Comparison of ENCODE assay signal across 25 cellular contexts in genomic region chr6:32799740-32800139, GRCh38. TPM values are rescaled to one million over a fixed set of nuclear protein-coding genes. Genes with fewer than 3 reads are reported as not detected.
DNase-seq lines count a peak whose midpoint lies in the region; ATAC-seq, FAIRE-seq and TF ChIP-seq lines count a peak whose summit lies in the region.
"Had no signal": no experiment of that assay in that cellular context is flagged by ENCODE, and none has a peak within 500 bp of the region (broad histone marks: within the 10 kb centered on the region; RNA-seq: fewer than 3 reads in every experiment).

No MANE protein-coding gene starts in this region.

- FAIRE-seq in HTR-8/SVneo (lab: Jason Lieb, UNC): peak; percentile 36
- no peak for FAIRE-seq in K562 (lab: Jason Lieb, UNC)
- FAIRE-seq: A204.1, D721Med, GM12892, GM19239 had no signal

- POLR2A ChIA-PET in K562 (lab: Yijun Ruan, JAX): interaction anchor here (0.7 to 1.5 kb wide), 6 partner anchors 9 to 1630 kb away, joined by 3 to 5 read pairs (median 3); no protein-coding TSS in a partner anchor

- H2AFZ ChIP-seq in K562 (ENCODE audit: low read depth, low read length) (no peak overlapping the region), osteoblast (ENCODE audit: low read length) (no peak overlapping the region)
- H2AFZ ChIP-seq: GM23248 had no signal

- 4% methylated on average over 3 of the region's 3 CpGs for WGBS in K562 (ENCODE audit: insufficient coverage, low coverage, missing lambda C conversion rate)
- 37% methylated on average over 3 of the region's 3 CpGs for WGBS in right lobe of liver (ENCODE audit: insufficient coverage, low coverage, low lambda C conversion rate, missing lambda C conversion rate)

- no peaks in the 10 kb centered on the region for H3K9me2 ChIP-seq in DOHH2 (replicated peaks; ENCODE audit: control insufficient read depth, low read length)

- peak overlapping the region; percentile 54 for H3K27ac ChIP-seq in DOHH2 (ENCODE audit: low read depth, low read length)
- H3K27ac ChIP-seq in K562 (ENCODE audit: extremely low read depth, low read depth, low read length): no peak overlapping the region
- H3K27ac ChIP-seq in osteoblast (ENCODE audit: low read depth, low read length): no peak overlapping the region
- no peak overlapping the region for H3K27ac ChIP-seq in right lobe of liver
- H3K27ac ChIP-seq: 22Rv1, BLaER1, GM23248 had no signal

- DNase-seq in HTR-8/SVneo (ENCODE audit: insufficient read length, low spot score) (no peak), K562 (ENCODE audit: extremely low read depth in 1 of 4, low spot score in 3 of 4) (no peak), osteoblast (ENCODE audit: insufficient read length, low spot score, missing footprints) (peak; percentile 21), right lobe of liver (no peak), NCI-H128 (lab: John Stamatoyannopoulos, UW; ENCODE audit: unreplicated experiment) (no peak), activated gamma-delta T cell treated with Interleukin-2 at 50 U/mL for 16 hours (no peak)
- DNase-seq: CD4-positive, alpha-beta T cell; CD8-positive, alpha-beta memory T cell; DMS 273 treated with DMSO at 0.1 percent for 48 hours; DMS79; GF-D8; GM23248; H9 had no signal

- H3K36me3 ChIP-seq in DOHH2 (ENCODE audit: control insufficient read depth, low read length) (no peaks in the 10 kb centered on the region), K562 (ENCODE audit: control insufficient read depth, insufficient read depth, low read length) (no peaks in the 10 kb centered on the region), osteoblast (ENCODE audit: insufficient read depth, low read length) (no peaks in the 10 kb centered on the region), right lobe of liver (no peaks in the 10 kb centered on the region)
- H3K36me3 ChIP-seq: BLaER1 had no signal

- H3K4me3 ChIP-seq in DOHH2 (ENCODE audit: low read length): peak overlapping the region; percentile 42
- H3K4me3 ChIP-seq in K562: no peak overlapping the region
- H3K4me3 ChIP-seq in osteoblast (ENCODE audit: insufficient read depth, low read length): no peak overlapping the region
- no peak overlapping the region for H3K4me3 ChIP-seq in right lobe of liver
- H3K4me3 ChIP-seq: BLaER1, GM23248 had no signal

- no peak overlapping the region for H3K9ac ChIP-seq in K562 (ENCODE audit: insufficient read depth in 1 of 2, low read depth in 2 of 2, low read length in 2 of 2)
- H3K9ac ChIP-seq: BLaER1, GM23248 had no signal

- in situ Hi-C loops in K562 (cut with MboI): loop anchor here (5.0 kb wide), 1 partner anchor 377 kb away; no protein-coding TSS in a partner anchor

- no peak for TF ChIP-seq EP300 in K562 (IDR thresholded peaks at IDR 0.05; ENCODE audit: low read length)

- H3K79me2 ChIP-seq in DOHH2 (ENCODE audit: control insufficient read depth, low read length): no peaks in the 10 kb centered on the region
- no peaks in the 10 kb centered on the region for H3K79me2 ChIP-seq in K562 (ENCODE audit: control insufficient read depth, insufficient read depth, low read length)
- H3K79me2 ChIP-seq in osteoblast (ENCODE audit: insufficient read depth, low read length): no peaks in the 10 kb centered on the region

- TF ChIP-seq POLR2A in K562 (conservative IDR thresholded peaks at IDR 0.05) (no peak), right lobe of liver (IDR thresholded peaks at IDR 0.05) (no peak)

- intact Hi-C loops in K562 (cut with micrococcal nuclease) (loop anchor here (5.0 kb wide), 2 partner anchors 68 to 552 kb away; no protein-coding TSS in a partner anchor), right lobe of liver (cut with DNase I) (loop anchor here in 1 of 2 donors (10.0 kb wide), 1 partner anchor 385 kb away; no protein-coding TSS in a partner anchor)

- H3K4me2 ChIP-seq in DOHH2 (ENCODE audit: low read length) (peak overlapping the region; percentile 49), K562 (ENCODE audit: insufficient read depth, low read length) (no peak overlapping the region), osteoblast (ENCODE audit: insufficient read depth, low read length) (no peak overlapping the region)
- H3K4me2 ChIP-seq: BLaER1 had no signal

- H3K4me1 ChIP-seq in DOHH2 (ENCODE audit: control insufficient read depth, low read length): peaks cover 49% of the 10 kb centered on the region
- no peaks in the 10 kb centered on the region for H3K4me1 ChIP-seq in K562 (replicated peaks in 1 of 2; ENCODE audit: control insufficient read depth in 2 of 2, insufficient read depth in 2 of 2, low read length in 2 of 2)
- H3K4me1 ChIP-seq in osteoblast (ENCODE audit: insufficient read depth, low read length): peaks cover 10% of the 10 kb centered on the region
- no peaks in the 10 kb centered on the region for H3K4me1 ChIP-seq in right lobe of liver

- no peaks in the 10 kb centered on the region for H3K9me1 ChIP-seq in K562 (ENCODE audit: control insufficient read depth, insufficient read depth, low read length)

- H3K27me3 ChIP-seq in DOHH2 (ENCODE audit: control insufficient read depth, low read length) (no peaks in the 10 kb centered on the region), K562 (ENCODE audit: control insufficient read depth in 2 of 2, insufficient read depth in 2 of 2, low read length in 2 of 2) (peaks cover 17 to 23% of the 10 kb centered on the region in 2 experiments), osteoblast (ENCODE audit: insufficient read depth, low read length) (peaks cover 49% of the 10 kb centered on the region), right lobe of liver (no peaks in the 10 kb centered on the region)
- H3K27me3 ChIP-seq: BLaER1 had no signal

- no peak for TF ChIP-seq CTCF in DOHH2 (IDR thresholded peaks at IDR 0.05; ENCODE audit: low read depth, low read length, poor library complexity, severe bottlenecking)
- no peak for TF ChIP-seq CTCF in K562 (IDR thresholded peaks at IDR 0.05 in 2 of 3, conservative IDR thresholded peaks at IDR 0.05 in 1 of 3; ENCODE audit: insufficient read depth in 2 of 3, low read depth in 1 of 3, low read length in 3 of 3)
- TF ChIP-seq CTCF in osteoblast (IDR thresholded peaks at IDR 0.05; ENCODE audit: extremely low read depth, low read depth, low read length): no peak
- no peak for TF ChIP-seq CTCF in right lobe of liver (IDR thresholded peaks at IDR 0.05)

- H3F3A ChIP-seq in DOHH2 (ENCODE audit: control insufficient read depth, insufficient read depth): no peaks in the 10 kb centered on the region

- no peak for TF ChIP-seq RAD21 in K562 (CRISPR knock-in tag; conservative IDR thresholded peaks at IDR 0.05 in 1 of 2, IDR thresholded peaks at IDR 0.05 in 1 of 2)

- BruUV-seq in K562 (replicated peaks; lab: Mats Ljungman, UMichigan): no TSS peak

- ATAC-seq in K562 (no peak), right lobe of liver (no peak)
- ATAC-seq: HCT116 had no signal

- CTCF ChIA-PET in K562 (lab: Yijun Ruan, JAX; ENCODE audit: low intra/inter-chr PET ratio): no interaction called here

- H4K20me1 ChIP-seq in DOHH2 (ENCODE audit: control insufficient read depth, insufficient read depth, low read depth, low read length) (no peaks in the 10 kb centered on the region), K562 (replicated peaks; ENCODE audit: control insufficient read depth, insufficient read depth, low read length) (no peaks in the 10 kb centered on the region), osteoblast (ENCODE audit: insufficient read depth, low read length) (no peaks in the 10 kb centered on the region)
- H4K20me1 ChIP-seq: BLaER1 had no signal

- peaks cover 5% of the 10 kb centered on the region; the same call in 1 of the 2 replicates for H3K9me3 ChIP-seq in DOHH2 (ENCODE audit: control insufficient read depth, insufficient read depth, low read length)
- no peaks in the 10 kb centered on the region for H3K9me3 ChIP-seq in K562 (replicated peaks; ENCODE audit: control insufficient read depth, insufficient read depth, low read depth, low read length)
- peaks cover 2% of the 10 kb centered on the region for H3K9me3 ChIP-seq in osteoblast (ENCODE audit: low read depth, low read length)
- H3K9me3 ChIP-seq in right lobe of liver: no peaks in the 10 kb centered on the region

RNA-seq across cellular contexts. Expression of gene HLA-DOB, which starts 17.1 kb away (rescaled TPM):
- total RNA-seq in K562 (2011; cell fraction: chromatin; rRNA removed; ENCODE audit: low replicate concordance): 15.6 and 18.3 TPM in 2 replicates
- 5.8 and 6.8 TPM in 2 replicates for total RNA-seq in K562 (2011; cell fraction: nucleolus; rRNA removed)
- 8.9 and 15.7 TPM in 2 replicates for total RNA-seq in K562 (2011; cell fraction: nucleoplasm; rRNA removed)
- total RNA-seq in K562 (2014; rRNA removed) (0.98 and 1.7 TPM in 2 replicates), K562 (2014; rRNA removed; fragmentation: Illumina TruSeq; extraction: Trizol) (2.3 TPM in 2 replicates), K562 (2015; rRNA removed; fragmentation: Illumina TruSeq; extraction: Trizol) (1.1 and 1.2 TPM in 2 replicates), K562 (2021) (1.3 and 2.5 TPM in 2 replicates), osteoblast (0.36 TPM in 1 of 2 replicates, not detected in the other), right lobe of liver (under 1 TPM in 2 of 6 experiments, not detected in 4; 0.16 to 0.20 TPM)
- polyA plus RNA-seq in K562 (2011; rRNA removed) (4.0 and 4.6 TPM in 2 replicates), K562 (2014; fragmentation: Illumina TruSeq; extraction: Trizol) (3.7 and 3.8 TPM in 2 replicates), K562 (2014; fragmentation: Nextera tagmentation; extraction: Ambion mirVana) (1 to 10 TPM; 2.5 to 2.7 TPM), K562 (2014; rRNA removed) (1.8 and 3.2 TPM in 2 replicates)
- polyA plus RNA-seq in K562 (2011; cell fraction: cytosol; rRNA removed): 0.92 and 1.8 TPM in 2 replicates
- 38.4 and 42.2 TPM in 2 replicates for polyA plus RNA-seq in K562 (2011; cell fraction: nucleus; rRNA removed)
- 1.8 and 4.9 TPM in 2 replicates for polyA plus RNA-seq in K562 (2012)
- 1.4 and 1.7 TPM in 2 replicates for polyA minus RNA-seq in K562 (2011; rRNA and poly(A)+ RNA removed)
- polyA minus RNA-seq in K562 (2011; cell fraction: cytosol; rRNA and poly(A)+ RNA removed): 0.91 TPM in 1 of 2 replicates, not detected in the other
- polyA minus RNA-seq in K562 (2011; cell fraction: nucleus; rRNA and poly(A)+ RNA removed): 1.6 and 3.0 TPM in 2 replicates
- total RNA-seq: G401, GM23248, H4 had no signal
- polyA plus RNA-seq: AG04450, GM23248 had no signal

RNA-seq across cellular contexts. Expression of gene HLA-DQB2, which starts 36.4 kb away (rescaled TPM):
- total RNA-seq in K562 (2011; cell fraction: chromatin; rRNA removed; ENCODE audit: low replicate concordance): not detected in 2 replicates
- not detected in 2 replicates for total RNA-seq in K562 (2011; cell fraction: nucleolus; rRNA removed)
- total RNA-seq in K562 (2011; cell fraction: nucleoplasm; rRNA removed): not detected in 2 replicates
- not detected in 2 replicates for total RNA-seq in K562 (2014; rRNA removed)
- not detected in 2 replicates for total RNA-seq in K562 (2014; rRNA removed; fragmentation: Illumina TruSeq; extraction: Trizol)
- not detected in 2 replicates for total RNA-seq in K562 (2015; rRNA removed; fragmentation: Illumina TruSeq; extraction: Trizol)
- total RNA-seq in K562 (2021): not detected in 2 replicates
- polyA plus RNA-seq in K562 (2011; rRNA removed): not detected in 2 replicates
- not detected in 2 replicates for polyA plus RNA-seq in K562 (2011; cell fraction: cytosol; rRNA removed)
- not detected in 2 replicates for polyA plus RNA-seq in K562 (2011; cell fraction: nucleus; rRNA removed)
- polyA plus RNA-seq in K562 (2012): not detected in 2 replicates
- not detected in 2 replicates for polyA plus RNA-seq in K562 (2014; fragmentation: Illumina TruSeq; extraction: Trizol)
- polyA plus RNA-seq in K562 (2014; fragmentation: Nextera tagmentation; extraction: Ambion mirVana): not detected
- polyA plus RNA-seq in K562 (2014; rRNA removed): not detected in 2 replicates
- polyA minus RNA-seq in K562 (2011; rRNA and poly(A)+ RNA removed): not detected in 2 replicates
- not detected in 2 replicates for polyA minus RNA-seq in K562 (2011; cell fraction: cytosol; rRNA and poly(A)+ RNA removed)
- not detected in 2 replicates for polyA minus RNA-seq in K562 (2011; cell fraction: nucleus; rRNA and poly(A)+ RNA removed)
- total RNA-seq in osteoblast: not detected in 2 replicates
- 1 to 10 TPM in 1 of 6 experiments, under 1 TPM in 2, not detected in 3; 0.24 to 5.1 (median 0.46) TPM for total RNA-seq in right lobe of liver
- total RNA-seq: Daoy, G401, GM23248, H4, H9 had no signal
- polyA plus RNA-seq: AG04450, GM23248 had no signal

RNA-seq across cellular contexts. Expression of gene TAP2, which starts 38.8 kb away (rescaled TPM):
- 57.7 and 67.6 TPM in 2 replicates for total RNA-seq in K562 (2011; cell fraction: chromatin; rRNA removed; ENCODE audit: low replicate concordance)
- 84.4 and 89.1 TPM in 2 replicates for total RNA-seq in K562 (2011; cell fraction: nucleolus; rRNA removed)
- total RNA-seq in K562 (2011; cell fraction: nucleoplasm; rRNA removed): 63.3 and 85.4 TPM in 2 replicates
- total RNA-seq in K562 (2014; rRNA removed) (19.8 and 26.6 TPM in 2 replicates), K562 (2014; rRNA removed; fragmentation: Illumina TruSeq; extraction: Trizol) (12.9 and 18.4 TPM in 2 replicates), K562 (2015; rRNA removed; fragmentation: Illumina TruSeq; extraction: Trizol) (13.9 and 15.2 TPM in 2 replicates), K562 (2021) (47.2 and 53.5 TPM in 2 replicates), osteoblast (12.4 and 20.6 TPM in 2 replicates), right lobe of liver (10 to 100 TPM in 4 of 6 experiments, 1 to 10 TPM in 2; 8.8 to 20.2 (median 15.9) TPM)
- polyA plus RNA-seq in K562 (2011; rRNA removed) (15.7 and 19.6 TPM in 2 replicates), K562 (2014; fragmentation: Illumina TruSeq; extraction: Trizol) (26.8 and 27.3 TPM in 2 replicates), K562 (2014; fragmentation: Nextera tagmentation; extraction: Ambion mirVana) (1 to 10 TPM; 2.0 to 3.1 TPM), K562 (2014; rRNA removed) (27.7 and 35.3 TPM in 2 replicates)
- polyA plus RNA-seq in K562 (2011; cell fraction: cytosol; rRNA removed): 14.2 and 21.5 TPM in 2 replicates
- polyA plus RNA-seq in K562 (2011; cell fraction: nucleus; rRNA removed): 53.7 and 124 TPM in 2 replicates
- polyA plus RNA-seq in K562 (2012): 19.9 and 26.3 TPM in 2 replicates
- polyA minus RNA-seq in K562 (2011; rRNA and poly(A)+ RNA removed): 12.2 and 26.6 TPM in 2 replicates
- polyA minus RNA-seq in K562 (2011; cell fraction: cytosol; rRNA and poly(A)+ RNA removed): 7.1 and 25.6 TPM in 2 replicates
- 31.2 and 44.6 TPM in 2 replicates for polyA minus RNA-seq in K562 (2011; cell fraction: nucleus; rRNA and poly(A)+ RNA removed)

RNA-seq across cellular contexts. Expression of gene PSMB8, which starts 44.1 kb away (rescaled TPM):
- total RNA-seq in K562 (2011; cell fraction: chromatin; rRNA removed; ENCODE audit: low replicate concordance): 0.30 and 0.72 TPM in 2 replicates
- 0.17 TPM in 1 of 2 replicates, not detected in the other for total RNA-seq in K562 (2011; cell fraction: nucleolus; rRNA removed)
- total RNA-seq in K562 (2011; cell fraction: nucleoplasm; rRNA removed): 0.59 TPM in 1 of 2 replicates, not detected in the other
- total RNA-seq in K562 (2014; rRNA removed) (2.0 and 3.7 TPM in 2 replicates), K562 (2014; rRNA removed; fragmentation: Illumina TruSeq; extraction: Trizol) (1.9 and 2.0 TPM in 2 replicates), K562 (2015; rRNA removed; fragmentation: Illumina TruSeq; extraction: Trizol) (3.2 and 4.0 TPM in 2 replicates), K562 (2021) (2.9 and 3.3 TPM in 2 replicates), osteoblast (67.3 and 83.4 TPM in 2 replicates), right lobe of liver (10 to 100 TPM; 34.7 to 66.3 (median 40.5) TPM)
- polyA plus RNA-seq in K562 (2011; rRNA removed) (0.12 and 0.71 TPM in 2 replicates), K562 (2014; fragmentation: Illumina TruSeq; extraction: Trizol) (2.0 and 2.7 TPM in 2 replicates), K562 (2014; fragmentation: Nextera tagmentation; extraction: Ambion mirVana) (1 to 10 TPM; 2.4 to 2.6 TPM), K562 (2014; rRNA removed) (2.8 and 4.4 TPM in 2 replicates)
- polyA plus RNA-seq in K562 (2011; cell fraction: cytosol; rRNA removed): 0.37 and 0.66 TPM in 2 replicates
- polyA plus RNA-seq in K562 (2011; cell fraction: nucleus; rRNA removed): 0.11 and 0.47 TPM in 2 replicates
- 4.3 and 11.5 TPM in 2 replicates for polyA plus RNA-seq in K562 (2012)
- polyA minus RNA-seq in K562 (2011; rRNA and poly(A)+ RNA removed): 0.18 TPM in 1 of 2 replicates, not detected in the other
- polyA minus RNA-seq in K562 (2011; cell fraction: cytosol; rRNA and poly(A)+ RNA removed): 2.5 TPM in 1 of 2 replicates, not detected in the other
- polyA minus RNA-seq in K562 (2011; cell fraction: nucleus; rRNA and poly(A)+ RNA removed): 0.13 and 0.44 TPM in 2 replicates
- total RNA-seq: G401 had no signal

RNA-seq across cellular contexts. Expression of gene TAP1, which starts 53.8 kb away (rescaled TPM):
- total RNA-seq in K562 (2011; cell fraction: chromatin; rRNA removed; ENCODE audit: low replicate concordance): 5.1 and 12.0 TPM in 2 replicates
- 7.8 and 9.3 TPM in 2 replicates for total RNA-seq in K562 (2011; cell fraction: nucleolus; rRNA removed)
- total RNA-seq in K562 (2011; cell fraction: nucleoplasm; rRNA removed): 6.3 and 7.5 TPM in 2 replicates
- total RNA-seq in K562 (2014; rRNA removed) (3.5 and 8.6 TPM in 2 replicates), K562 (2014; rRNA removed; fragmentation: Illumina TruSeq; extraction: Trizol) (2.6 and 4.2 TPM in 2 replicates), K562 (2015; rRNA removed; fragmentation: Illumina TruSeq; extraction: Trizol) (3.6 and 3.9 TPM in 2 replicates), K562 (2021) (5.5 and 6.3 TPM in 2 replicates), osteoblast (42.3 and 43.6 TPM in 2 replicates), right lobe of liver (10 to 100 TPM in 5 of 6 experiments, 1 to 10 TPM in 1; 7.7 to 24.9 (median 17.8) TPM)
- polyA plus RNA-seq in K562 (2011; rRNA removed) (4.3 and 9.2 TPM in 2 replicates), K562 (2014; fragmentation: Illumina TruSeq; extraction: Trizol) (4.0 and 4.9 TPM in 2 replicates), K562 (2014; fragmentation: Nextera tagmentation; extraction: Ambion mirVana) (1 to 10 TPM; 1.3 to 1.7 TPM), K562 (2014; rRNA removed) (6.0 and 6.9 TPM in 2 replicates)
- polyA plus RNA-seq in K562 (2011; cell fraction: cytosol; rRNA removed): 5.1 and 6.7 TPM in 2 replicates
- 6.2 and 11.2 TPM in 2 replicates for polyA plus RNA-seq in K562 (2011; cell fraction: nucleus; rRNA removed)
- polyA plus RNA-seq in K562 (2012): 6.4 and 12.2 TPM in 2 replicates
- polyA minus RNA-seq in K562 (2011; rRNA and poly(A)+ RNA removed): 4.4 and 6.5 TPM in 2 replicates
- polyA minus RNA-seq in K562 (2011; cell fraction: cytosol; rRNA and poly(A)+ RNA removed): 2.5 and 3.3 TPM in 2 replicates
- polyA minus RNA-seq in K562 (2011; cell fraction: nucleus; rRNA and poly(A)+ RNA removed): 1.5 and 3.1 TPM in 2 replicates
